ENCODE assay signal across 8 cellular contexts in genomic region chr3:47803478-47804025, GRCh38. TPM values are rescaled to one million over a fixed set of nuclear protein-coding genes. Genes with fewer than 3 reads are reported as not detected.
DNase-seq lines count a peak whose midpoint lies in the region; ATAC-seq and TF ChIP-seq lines count a peak whose summit lies in the region.

No MANE protein-coding gene starts in this region.

- H3K9me2 ChIP-seq in DOHH2 (replicated peaks; ENCODE audit: control insufficient read depth, low read length): no peaks in the 10 kb centered on the region
- H3K9me2 ChIP-seq in MM.1S (replicated peaks; ENCODE audit: insufficient read depth, low read length): no peaks in the 10 kb centered on the region

- H4K20me1 ChIP-seq in DOHH2 (ENCODE audit: control insufficient read depth, insufficient read depth, low read depth, low read length) (no peaks in the 10 kb centered on the region), MM.1S (ENCODE audit: insufficient read depth, low read length) (no peaks in the 10 kb centered on the region)

- intact Hi-C loops in natural killer cell (cut with micrococcal nuclease): loop anchor here (5.0 kb wide), 1 partner anchor 291 kb away; the partner anchor contains the start of gene ELP6

- H3K9ac ChIP-seq in MM.1S (ENCODE audit: low read length): peak overlapping the region; percentile 71

- peaks cover 18% of the 10 kb centered on the region for H3K4me1 ChIP-seq in DOHH2 (ENCODE audit: control insufficient read depth, low read length)
- peaks cover 8% of the 10 kb centered on the region for H3K4me1 ChIP-seq in MM.1S (ENCODE audit: low read length)

- no peak for TF ChIP-seq CTCF in DOHH2 (IDR thresholded peaks at IDR 0.05; ENCODE audit: low read depth, low read length, poor library complexity, severe bottlenecking)
- TF ChIP-seq CTCF in MM.1S (IDR thresholded peaks at IDR 0.05; ENCODE audit: low read length): no peak
- TF ChIP-seq CTCF in chondrocyte (IDR thresholded peaks at IDR 0.05): no peak
- no peak for TF ChIP-seq CTCF in natural killer cell (IDR thresholded peaks at IDR 0.05)

- H3K27ac ChIP-seq in DOHH2 (ENCODE audit: low read depth, low read length) (peak overlapping the region; percentile 59), MM.1S (ENCODE audit: low read length) (peak overlapping the region; percentile 57; the same call in 1 of the 2 replicates)

- H3K27me3 ChIP-seq in DOHH2 (ENCODE audit: control insufficient read depth, low read length) (no peaks in the 10 kb centered on the region), MM.1S (replicated peaks; ENCODE audit: insufficient read depth, low read length) (no peaks in the 10 kb centered on the region)

- H3K9me3 Mint-ChIP-seq in chondrocyte (ENCODE audit: low read depth) (no peaks in the 10 kb centered on the region), natural killer cell (no peaks in the 10 kb centered on the region)

- no peak for ATAC-seq in natural killer cell
- ATAC-seq in GM21423 (IDR thresholded peaks at IDR 0.05; ENCODE audit: unreplicated experiment): no peak
- no peak for ATAC-seq in HG03571 (IDR thresholded peaks at IDR 0.05; ENCODE audit: unreplicated experiment)

- H3K4me3 ChIP-seq in DOHH2 (ENCODE audit: low read length): peak overlapping the region; percentile 95
- peak overlapping the region; percentile 94 for H3K4me3 ChIP-seq in MM.1S (ENCODE audit: low read length)

- H3K4me1 Mint-ChIP-seq in chondrocyte (ENCODE audit: low read depth): peaks cover 26% of the 10 kb centered on the region
- peaks cover 10 to 19% of the 10 kb centered on the region in 2 donors for H3K4me1 Mint-ChIP-seq in natural killer cell

- H3F3A ChIP-seq in DOHH2 (ENCODE audit: control insufficient read depth, insufficient read depth): peaks cover 3% of the 10 kb centered on the region
- peaks cover 5% of the 10 kb centered on the region; the same call in 1 of the 2 replicates for H3F3A ChIP-seq in MM.1S (ENCODE audit: insufficient read depth, low read length)

- H3K27ac Mint-ChIP-seq in chondrocyte (ENCODE audit: unreplicated experiment) (peak overlapping the region; percentile 98), natural killer cell (peak overlapping the region; percentile 87 to 90)

- H3K36me3 ChIP-seq in DOHH2 (ENCODE audit: control insufficient read depth, low read length): peaks cover 14% of the 10 kb centered on the region
- no peaks in the 10 kb centered on the region for H3K36me3 ChIP-seq in MM.1S (replicated peaks; ENCODE audit: insufficient read depth, low read length)

- H3K9me3 ChIP-seq in DOHH2 (ENCODE audit: control insufficient read depth, insufficient read depth, low read length) (no peaks in the 10 kb centered on the region), MM.1S (replicated peaks; ENCODE audit: insufficient read depth, low read length) (no peaks in the 10 kb centered on the region)

- peaks cover 22% of the 10 kb centered on the region for H3K79me2 ChIP-seq in DOHH2 (ENCODE audit: control insufficient read depth, low read length)
- H3K79me2 ChIP-seq in MM.1S (ENCODE audit: low read length): peaks cover 9% of the 10 kb centered on the region

- no peaks in the 10 kb centered on the region for H3K36me3 Mint-ChIP-seq in chondrocyte (ENCODE audit: low read depth)
- H3K36me3 Mint-ChIP-seq in natural killer cell: no peaks in the 10 kb centered on the region

- peak; percentile 14 for DNase-seq in MM.1S
- no peak for DNase-seq in chondrocyte (ENCODE audit: low spot score)
- DNase-seq in natural killer cell: no peak
- DNase-seq in NCI-H2081 (lab: John Stamatoyannopoulos, UW): no peak
- DNase-seq in NCI-H187 treated with DMSO at 0.1 percent for 48 hours (lab: John Stamatoyannopoulos, UW): no peak

- H3K4me2 ChIP-seq in DOHH2 (ENCODE audit: low read length) (peak overlapping the region; percentile 91), MM.1S (ENCODE audit: low read depth, low read length) (peak overlapping the region; percentile 95)

- H3K4me3 Mint-ChIP-seq in chondrocyte (ENCODE audit: unreplicated experiment) (peak overlapping the region; percentile 98), natural killer cell (peak overlapping the region; percentile 95)

- H2AFZ ChIP-seq in MM.1S (ENCODE audit: low read length): peak overlapping the region; percentile 70

- H3K27me3 Mint-ChIP-seq in chondrocyte (ENCODE audit: low read depth) (no peaks in the 10 kb centered on the region), natural killer cell (ENCODE audit: low read depth in 2 of 2) (no peaks in the 10 kb centered on the region)

RNA-seq across cellular contexts. Expression of gene DHX30, which starts 0.6 kb away (rescaled TPM):
- total RNA-seq in chondrocyte (44.8 to 73.7 TPM (median 47.5 TPM) in 3 replicates), natural killer cell (10 to 100 TPM; 72.0 to 83.4 (median 82.1) TPM)

RNA-seq across cellular contexts. Expression of gene SMARCC1, which starts 21.9 kb away (rescaled TPM):
- 81.5 to 86.3 TPM (median 83.5 TPM) in 3 replicates for total RNA-seq in chondrocyte
- 100 to 1,000 TPM in 2 of 3 donors, 10 to 100 TPM in 1; 96.1 to 108 (median 102) TPM for total RNA-seq in natural killer cell
